ENCODE assay signal across 21 cellular contexts in the genomic region with DNA sequence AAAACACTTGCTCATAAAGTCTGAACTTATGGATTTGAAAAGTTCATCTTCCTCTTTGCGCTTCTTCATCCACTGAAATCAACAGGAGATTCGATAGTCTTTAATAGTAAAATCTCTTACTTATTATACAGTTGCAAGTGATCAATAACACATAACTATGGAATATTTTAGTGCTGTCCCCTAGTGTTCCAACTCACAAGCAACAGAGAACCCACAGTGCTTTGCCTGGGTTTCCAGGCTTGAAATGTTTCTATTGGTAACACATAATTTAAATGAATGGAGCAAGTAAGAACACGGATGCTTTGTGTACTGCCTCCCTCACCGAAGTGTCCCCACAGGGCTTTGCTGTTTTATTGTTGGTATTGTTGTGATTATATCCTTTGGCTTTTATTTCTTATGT.
DNase-seq lines count a peak whose midpoint lies in the region; TF ChIP-seq lines count a peak whose summit lies in the region.
"Had no signal": no experiment of that assay in that cellular context is flagged by ENCODE, and none has a peak within 500 bp of the region (broad histone marks: within the 10 kb centered on the region; RNA-seq: fewer than 3 reads in every experiment).

No MANE protein-coding gene starts in this region.

- no peaks in the 10 kb centered on the region for H3K4me1 ChIP-seq in neuronal stem cell (ENCODE audit: control insufficient read depth in 2 of 2, insufficient read depth in 1 of 2, low read depth in 1 of 2, low read length in 2 of 2)
- H3K4me1 ChIP-seq: ascending aorta, Peyer's patch, transverse colon had no signal

- no peaks in the 10 kb centered on the region for H3K9me3 Mint-ChIP-seq in chondrocyte (ENCODE audit: low read depth)
- no peaks in the 10 kb centered on the region for H3K9me3 Mint-ChIP-seq in neural crest cell
- H3K9me3 Mint-ChIP-seq: activated naive CD4-positive, alpha-beta T cell treated with anti-CD3 and anti-CD28 coated beads, Interleukin-2, amount 10 ng/mL, durations not matched to agents 7 days and 5 days; CD8-positive, alpha-beta T cell; natural killer cell had no signal

- H2BK5ac ChIP-seq in neuronal stem cell (ENCODE audit: low read length): no peak overlapping the region

- H3K4ac ChIP-seq in neuronal stem cell (ENCODE audit: low read length): no peak overlapping the region

- H3K4me3 Mint-ChIP-seq in chondrocyte (ENCODE audit: unreplicated experiment) (no peak overlapping the region), neural crest cell (no peak overlapping the region)
- H3K4me3 Mint-ChIP-seq: activated naive CD4-positive, alpha-beta T cell treated with anti-CD3 and anti-CD28 coated beads, Interleukin-2, amount 10 ng/mL, durations not matched to agents 7 days and 5 days; CD8-positive, alpha-beta T cell; natural killer cell had no signal

- H3K4me3 ChIP-seq in LNCaP clone FGC (ENCODE audit: low read depth, low read length) (no peak overlapping the region), neuronal stem cell (ENCODE audit: low read length in 2 of 2) (no peak overlapping the region)
- H3K4me3 ChIP-seq: ascending aorta, Peyer's patch, transverse colon had no signal

- no peak overlapping the region for H3K4me2 ChIP-seq in neuronal stem cell (ENCODE audit: insufficient read depth, low read length, poor library complexity, severe bottlenecking)
- H3K4me2 ChIP-seq: KMS-11 had no signal

- H2BK12ac ChIP-seq in neuronal stem cell (ENCODE audit: low read length): no peak overlapping the region

- no peaks in the 10 kb centered on the region for H3K9me3 ChIP-seq in neuronal stem cell (replicated peaks in 1 of 2; ENCODE audit: control insufficient read depth in 2 of 2, insufficient read depth in 1 of 2, low read depth in 1 of 2, low read length in 2 of 2)
- H3K9me3 ChIP-seq: ascending aorta, Peyer's patch, transverse colon had no signal

- H3K4me1 Mint-ChIP-seq in chondrocyte (ENCODE audit: low read depth) (no peaks in the 10 kb centered on the region), neural crest cell (peaks cover 10% of the 10 kb centered on the region)
- H3K4me1 Mint-ChIP-seq: activated naive CD4-positive, alpha-beta T cell treated with anti-CD3 and anti-CD28 coated beads, Interleukin-2, amount 10 ng/mL, durations not matched to agents 7 days and 5 days; natural killer cell had no signal

- H2BK15ac ChIP-seq in neuronal stem cell (ENCODE audit: low read length): no peak overlapping the region

- H3K18ac ChIP-seq in neuronal stem cell (ENCODE audit: low read length): no peak overlapping the region

- H3K27ac ChIP-seq in neuronal stem cell (replicated peaks; ENCODE audit: low read length): no peak overlapping the region
- H3K27ac ChIP-seq: ascending aorta, KMS-11, Peyer's patch, transverse colon had no signal

- no peaks in the 10 kb centered on the region for H3K79me1 ChIP-seq in neuronal stem cell (ENCODE audit: low read depth, low read length)

- H3K27me3 ChIP-seq in neuronal stem cell (ENCODE audit: control insufficient read depth in 3 of 3, insufficient read depth in 3 of 3, low read depth in 1 of 3, low read length in 3 of 3): peaks cover 0 to 46% (median 0%) of the 10 kb centered on the region in 3 experiments
- H3K27me3 ChIP-seq: ascending aorta, Peyer's patch, transverse colon had no signal

- no peak overlapping the region for H3K14ac ChIP-seq in neuronal stem cell (ENCODE audit: low read length)

- H3K27ac Mint-ChIP-seq in chondrocyte (ENCODE audit: unreplicated experiment) (no peak overlapping the region), neural crest cell (ENCODE audit: unreplicated experiment) (peak overlapping the region; percentile 63)
- H3K27ac Mint-ChIP-seq: activated naive CD4-positive, alpha-beta T cell treated with anti-CD3 and anti-CD28 coated beads, Interleukin-2, amount 10 ng/mL, durations not matched to agents 7 days and 5 days; CD8-positive, alpha-beta T cell; natural killer cell had no signal

- no peak overlapping the region for H4K91ac ChIP-seq in neuronal stem cell (ENCODE audit: low read depth, low read length, poor library complexity)

- H3K36me3 ChIP-seq in neuronal stem cell (replicated peaks in 1 of 2; ENCODE audit: control insufficient read depth in 2 of 2, insufficient read depth in 2 of 2, low read length in 2 of 2): no peaks in the 10 kb centered on the region
- H3K36me3 ChIP-seq: ascending aorta, Peyer's patch, transverse colon had no signal

- peaks cover 35% of the 10 kb centered on the region for H3K27me3 Mint-ChIP-seq in chondrocyte (ENCODE audit: low read depth)
- H3K27me3 Mint-ChIP-seq in neural crest cell (ENCODE audit: low read depth): no peaks in the 10 kb centered on the region

- no peak overlapping the region for H2BK120ac ChIP-seq in neuronal stem cell (ENCODE audit: low read depth, low read length)

- TF ChIP-seq CTCF in LNCaP clone FGC (IDR thresholded peaks at IDR 0.05; ENCODE audit: control insufficient read depth, extremely low read depth, insufficient read depth) (peak; percentile 61), chondrocyte (IDR thresholded peaks at IDR 0.05) (peak; percentile 66), neural crest cell (conservative IDR thresholded peaks at IDR 0.05) (peak; percentile 32)

- no peak overlapping the region for H2AK5ac ChIP-seq in neuronal stem cell (ENCODE audit: low read depth, low read length)

- DNase-seq in NCI-H1092 treated with DMSO at 0.1 percent for 48 hours (lab: John Stamatoyannopoulos, UW) (peak; percentile 11), NCI-H1092 (lab: John Stamatoyannopoulos, UW) (no peak), LNCaP clone FGC (ENCODE audit: low read depth) (no peak), chondrocyte (ENCODE audit: low spot score) (no peak), neural crest cell (ENCODE audit: low read depth, low spot score) (no peak), AG20443 (ENCODE audit: low spot score) (no peak), neuronal stem cell (ENCODE audit: low spot score) (no peak)
- no peak for DNase-seq in activated CD4-positive, alpha-beta T cell treated with anti-CD3 and anti-CD28 coated beads for 48 hours
- DNase-seq: activated CD4-positive, alpha-beta T cell treated with anti-CD3 and anti-CD28 coated beads, Interleukin-2, amount 50 U/mL, for 48 hours; activated naive CD4-positive, alpha-beta T cell treated with anti-CD3 and anti-CD28 coated beads, Interleukin-2, amount 10 ng/mL, durations not matched to agents 7 days and 5 days; activated T-cell treated with anti-CD3 and anti-CD28 coated beads, Interleukin-2, amount 50 U/mL, for 1 hour; CD8-positive, alpha-beta T cell; EL; mesendoderm; natural killer cell; Peyer's patch; right cardiac atrium; stimulated activated naive CD8-positive, alpha-beta T cell treated with anti-CD3 and anti-CD28 coated beads, Interleukin-15, Interleukin-2, amounts not matched to agents 100 U/mL and 50 U/mL, for 24 hours; transverse colon had no signal

- H3K9ac ChIP-seq in neuronal stem cell (ENCODE audit: low read depth, low read length, poor library complexity): no peak overlapping the region
- H3K9ac ChIP-seq: KMS-11 had no signal

- no peak overlapping the region for H2AFZ ChIP-seq in neuronal stem cell (ENCODE audit: low read length)

- H3K36me3 Mint-ChIP-seq in chondrocyte (ENCODE audit: low read depth) (no peaks in the 10 kb centered on the region), neural crest cell (ENCODE audit: low read depth) (no peaks in the 10 kb centered on the region)
- H3K36me3 Mint-ChIP-seq: activated naive CD4-positive, alpha-beta T cell treated with anti-CD3 and anti-CD28 coated beads, Interleukin-2, amount 10 ng/mL, durations not matched to agents 7 days and 5 days; CD8-positive, alpha-beta T cell; natural killer cell had no signal

- H4K8ac ChIP-seq in neuronal stem cell (ENCODE audit: low read depth, low read length): no peak overlapping the region

- H3K23ac ChIP-seq in neuronal stem cell (ENCODE audit: low read depth, low read length, poor library complexity): no peak overlapping the region

- no CpG with 5 or more reads among the region's 4 CpGs for WGBS in neuronal stem cell (ENCODE audit: extremely low coverage in 2 of 2, insufficient read length in 2 of 2, insufficient replicate concordance in 1 of 2), 2 donors
